ENCODE assay signal across 8 cellular contexts in genomic region chr10:89535185-89536012, GRCh38. TPM values are rescaled to one million over a fixed set of nuclear protein-coding genes. Genes with fewer than 3 reads are reported as not detected.
DNase-seq lines count a peak whose midpoint lies in the region; FAIRE-seq and TF ChIP-seq lines count a peak whose summit lies in the region.

TSS of gene SLC16A12 (minus strand) at chr10:89535594. CDS start at chr10:89462578, 73,016 bp downstream.

- TF ChIP-seq POLR2A in prostate gland (IDR thresholded peaks at IDR 0.05) (no peak), H54 (IDR thresholded peaks at IDR 0.05; ENCODE audit: low read depth, low read length) (no peak)

- no peak for FAIRE-seq in D721Med (lab: Jason Lieb, UNC)
- no peak for FAIRE-seq in H54 (lab: Jason Lieb, UNC)

- H3K9me3 ChIP-seq in prostate gland = no peaks in the 10 kb centered on the region

- peak within 1 kb of the TSS; percentile 83 for H3K4me3 Mint-ChIP-seq in glutamatergic neuron (ENCODE audit: unreplicated experiment)

- no peaks in the 10 kb centered on the region for H3K36me3 ChIP-seq in prostate gland

- TF ChIP-seq CTCF in D721Med (IDR thresholded peaks at IDR 0.05; ENCODE audit: insufficient read depth, missing control alignments) = no peak
- TF ChIP-seq CTCF in glutamatergic neuron (IDR thresholded peaks at IDR 0.05; ENCODE audit: partially characterized antibody, unreplicated experiment) = no peak
- no peak for TF ChIP-seq CTCF in prostate gland (IDR thresholded peaks at IDR 0.05)

- peaks cover 26% of the 10 kb centered on the region for H3K27me3 Mint-ChIP-seq in glutamatergic neuron (ENCODE audit: unreplicated experiment)

- DNase-seq in D721Med (ENCODE audit: insufficient read length, low spot score) = peak; percentile 61
- peak; percentile 26 for DNase-seq in SK-N-DZ (ENCODE audit: low spot score)
- DNase-seq in glutamatergic neuron = peak; percentile 66
- no peak for DNase-seq in prostate gland (ENCODE audit: low spot score)
- DNase-seq in NCI-H748 (lab: John Stamatoyannopoulos, UW; ENCODE audit: unreplicated experiment) = no peak
- no peak for DNase-seq in NCI-H187 treated with DMSO at 0.1 percent for 48 hours (lab: John Stamatoyannopoulos, UW)
- DNase-seq in anterior cingulate cortex (lab: John Stamatoyannopoulos, UW) = no peak
- DNase-seq in H54 (ENCODE audit: insufficient read length, low spot score) = no peak

- 2% methylated on average over 57 of the region's 87 CpGs for WGBS in prostate gland

- peaks cover 3% of the 10 kb centered on the region for H3K36me3 Mint-ChIP-seq in glutamatergic neuron (ENCODE audit: unreplicated experiment)

- H3K4me1 ChIP-seq in prostate gland (replicated peaks) = peaks cover 3% of the 10 kb centered on the region

- intact Hi-C loops in prostate gland (cut with DNase I) = no loop called here

- no peak within 1 kb of the TSS for H3K27ac Mint-ChIP-seq in glutamatergic neuron (ENCODE audit: unreplicated experiment)

- peaks cover 7% of the 10 kb centered on the region for H3K9me3 Mint-ChIP-seq in glutamatergic neuron (ENCODE audit: unreplicated experiment)

- peak within 1 kb of the TSS; percentile 13 to 29 for H3K4me3 ChIP-seq in prostate gland

- peaks cover 2% of the 10 kb centered on the region for H3K4me1 Mint-ChIP-seq in glutamatergic neuron (ENCODE audit: low read depth, unreplicated experiment)

- H3K27ac ChIP-seq in prostate gland = no peak within 1 kb of the TSS

- peaks cover 16% of the 10 kb centered on the region for H3K27me3 ChIP-seq in prostate gland (replicated peaks; ENCODE audit: insufficient read depth)

RNA-seq across cellular contexts. Expression of gene SLC16A12, which starts in this region (rescaled TPM):
- not detected in 2 replicates for polyA plus RNA-seq in SK-N-DZ (2014; cell fraction: cytosol; rRNA removed)
- polyA plus RNA-seq in SK-N-DZ (2014; cell fraction: nucleus; rRNA removed) = not detected in 2 replicates
- total RNA-seq in glutamatergic neuron (ENCODE audit: unreplicated experiment) (not detected), prostate gland (1 to 10 TPM in 1 of 2 donors, under 1 TPM in 1; 0.09 to 4.4 TPM)

Comparison
In these comparisons a context has a peak if more than half of its experiments do, and no peak if none do; other contexts are left out.
1. Peak in DNase-seq in glutamatergic neuron; RNA of the gene not detected or under 1 TPM.
2. DNase-seq: peak in D721Med (single experiment) and SK-N-DZ (single experiment); none in prostate gland (single experiment), NCI-H748 (single experiment), NCI-H187 treated with DMSO at 0.1 percent for 48 hours (single experiment), anterior cingulate cortex (0 of 58) and H54 (single experiment).